In genomic region chr6:170245233-170245992, GRCh38 we compare ENCODE assay signal across 14 cellular contexts. TPM values are rescaled to one million over a fixed set of nuclear protein-coding genes. Genes with fewer than 3 reads are reported as not detected.
"Had no signal": no experiment of that assay in that cellular context is flagged by ENCODE, and none has a peak within 500 bp of the region (broad histone marks: within the 10 kb centered on the region; RNA-seq: fewer than 3 reads in every experiment).

No MANE protein-coding gene starts in this region.

- H3K36me3 Mint-ChIP-seq: activated naive CD8-positive, alpha-beta T cell treated with anti-CD3 and anti-CD28 coated beads, Interleukin-2, amount 10 ng/mL, durations not matched to agents 7 days and 5 days; naive thymus-derived CD8-positive, alpha-beta T cell; stimulated activated naive B cell treated with anti-CD40 and anti-IgM and Interleukin-4, amounts not matched to agents 10 μg/mL and 1 μg/mL and 100 μg/mL, for 72 hours had no signal

- H3K36me3 ChIP-seq: gastroesophageal sphincter, tibial artery had no signal

- H3K4me3 Mint-ChIP-seq: activated CD4-positive, alpha-beta T cell treated with anti-CD3 and anti-CD28 coated beads, Interleukin-2, amount 10 ng/mL, durations not matched to agents 7 days and 5 days; activated naive CD8-positive, alpha-beta T cell treated with anti-CD3 and anti-CD28 coated beads, Interleukin-2, amount 10 ng/mL, durations not matched to agents 7 days and 5 days; naive thymus-derived CD8-positive, alpha-beta T cell; stimulated activated naive B cell treated with anti-CD40 and anti-IgM and Interleukin-4, amounts not matched to agents 10 μg/mL and 1 μg/mL and 100 μg/mL, for 72 hours had no signal

- H3K4me3 ChIP-seq: gastroesophageal sphincter, tibial artery had no signal

- ATAC-seq: gastroesophageal sphincter; naive thymus-derived CD8-positive, alpha-beta T cell; stimulated activated naive B cell treated with anti-CD40 and anti-IgM and Interleukin-4, amounts not matched to agents 10 μg/mL and 1 μg/mL and 100 μg/mL, for 72 hours had no signal

- H3K9me3 Mint-ChIP-seq: activated CD4-positive, alpha-beta T cell treated with anti-CD3 and anti-CD28 coated beads, Interleukin-2, amount 10 ng/mL, durations not matched to agents 7 days and 5 days; activated naive CD8-positive, alpha-beta T cell treated with anti-CD3 and anti-CD28 coated beads, Interleukin-2, amount 10 ng/mL, durations not matched to agents 7 days and 5 days; naive thymus-derived CD8-positive, alpha-beta T cell; stimulated activated naive B cell treated with anti-CD40 and anti-IgM and Interleukin-4, amounts not matched to agents 10 μg/mL and 1 μg/mL and 100 μg/mL, for 72 hours had no signal

- FAIRE-seq: islet of Langerhans, urothelium cell line had no signal

- H3K27ac ChIP-seq: gastroesophageal sphincter, tibial artery had no signal

- H3K9me3 ChIP-seq: gastroesophageal sphincter, tibial artery had no signal

- H3K27ac Mint-ChIP-seq: activated CD4-positive, alpha-beta T cell treated with anti-CD3 and anti-CD28 coated beads, Interleukin-2, amount 10 ng/mL, durations not matched to agents 7 days and 5 days; activated naive CD8-positive, alpha-beta T cell treated with anti-CD3 and anti-CD28 coated beads, Interleukin-2, amount 10 ng/mL, durations not matched to agents 7 days and 5 days; stimulated activated naive B cell treated with anti-CD40 and anti-IgM and Interleukin-4, amounts not matched to agents 10 μg/mL and 1 μg/mL and 100 μg/mL, for 72 hours had no signal

- H3K4me1 Mint-ChIP-seq: activated CD4-positive, alpha-beta T cell treated with anti-CD3 and anti-CD28 coated beads, Interleukin-2, amount 10 ng/mL, durations not matched to agents 7 days and 5 days; activated naive CD8-positive, alpha-beta T cell treated with anti-CD3 and anti-CD28 coated beads, Interleukin-2, amount 10 ng/mL, durations not matched to agents 7 days and 5 days; stimulated activated naive B cell treated with anti-CD40 and anti-IgM and Interleukin-4, amounts not matched to agents 10 μg/mL and 1 μg/mL and 100 μg/mL, for 72 hours had no signal

- DNase-seq: activated CD4-positive, alpha-beta T cell treated with anti-CD3 and anti-CD28 coated beads, Interleukin-2, amount 10 ng/mL, durations not matched to agents 7 days and 5 days; activated CD8-positive, alpha-beta memory T cell treated with anti-CD3 and anti-CD28 coated beads, Interleukin-2, amount 50 U/mL, for 48 hours; activated naive CD4-positive, alpha-beta T cell; activated naive CD8-positive, alpha-beta T cell treated with anti-CD3 and anti-CD28 coated beads, Interleukin-2, amount 10 ng/mL, durations not matched to agents 7 days and 5 days; cerebellar nuclear complex; mesenchymal stem cell; stimulated activated CD4-positive, alpha-beta T cell treated with anti-CD3 and anti-CD28 coated beads, Interleukin-4, amount 100 ng/mL, for 1 hour; stimulated activated naive B cell treated with anti-CD40 and anti-IgM and Interleukin-4, amounts not matched to agents 10 μg/mL and 1 μg/mL and 100 μg/mL, for 72 hours; tibial artery had no signal

RNA-seq across cellular contexts. Expression of gene DLL1, which starts 45.5 kb away (rescaled TPM):
- total RNA-seq: T-helper 2 cell treated with Interferon-gamma antibody and Interleukin-4, amounts not matched to agents 100 ng/mL and 5 ng/mL, for 36 hours had no signal
